ENCODE assay signal across 21 cellular contexts in the genomic region with DNA sequence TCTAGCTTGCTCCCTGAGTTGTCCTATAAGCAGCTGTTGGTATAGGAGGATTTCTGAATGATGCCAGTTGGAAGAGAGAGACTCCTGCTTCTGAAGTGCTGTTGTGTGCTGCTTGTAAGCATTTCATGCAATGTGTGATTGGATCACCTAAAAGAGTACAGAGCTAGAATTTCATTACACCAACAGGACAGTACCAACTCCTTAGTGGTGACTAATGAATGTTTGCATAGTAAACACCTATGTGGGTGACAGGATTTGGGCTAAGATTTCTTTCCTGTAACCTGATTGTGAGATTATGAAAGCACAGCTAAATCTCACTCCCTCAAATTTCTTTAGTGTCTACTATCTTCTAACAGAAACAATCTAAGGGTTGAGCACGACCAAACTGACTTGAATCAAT.
DNase-seq lines count a peak whose midpoint lies in the region; ATAC-seq and TF ChIP-seq lines count a peak whose summit lies in the region.
"Had no signal": no experiment of that assay in that cellular context is flagged by ENCODE, and none has a peak within 500 bp of the region (broad histone marks: within the 10 kb centered on the region; RNA-seq: fewer than 3 reads in every experiment).

No MANE protein-coding gene starts in this region.

- H3K4me3 ChIP-seq in epithelial cell of esophagus (ENCODE audit: low read length) (no peak overlapping the region), sigmoid colon (no peak overlapping the region)
- H3K4me3 ChIP-seq: GM12878, Peyer's patch had no signal

- no peaks in the 10 kb centered on the region for H3K27me3 Mint-ChIP-seq in CD4-positive, alpha-beta T cell
- H3K27me3 Mint-ChIP-seq: B cell had no signal

- no peaks in the 10 kb centered on the region for H3K4me1 ChIP-seq in sigmoid colon
- H3K4me1 ChIP-seq: Caco-2, Peyer's patch had no signal

- H3K9me3 ChIP-seq in CD4-positive, alpha-beta T cell (ENCODE audit: control insufficient read depth, low read length), result no peaks in the 10 kb centered on the region
- H3K9me3 ChIP-seq in sigmoid colon, result no peaks in the 10 kb centered on the region
- H3K9me3 ChIP-seq: Caco-2, Peyer's patch had no signal

- CTCF ChIA-PET in CD4-positive, alpha-beta T cell (lab: Charles Lee), result no interaction called here

- H3K4me3 Mint-ChIP-seq in CD4-positive, alpha-beta T cell, result no peak overlapping the region
- H3K4me3 Mint-ChIP-seq: B cell had no signal

- H3K36me3 ChIP-seq in sigmoid colon, result no peaks in the 10 kb centered on the region

- H3K4me1 Mint-ChIP-seq in CD4-positive, alpha-beta T cell (ENCODE audit: low read depth), result no peaks in the 10 kb centered on the region

- WGBS in sigmoid colon, 2 donors, result 58 to 68% methylated on average over 1 of the region's 1 CpG

- no peak for ATAC-seq in CD4-positive, alpha-beta T cell (ENCODE audit: poor library complexity)
- ATAC-seq: GM12878, HepG2, Right ventricle myocardium inferior had no signal

- no peaks in the 10 kb centered on the region for H3K36me3 Mint-ChIP-seq in CD4-positive, alpha-beta T cell (ENCODE audit: low read depth)

- no peak overlapping the region for H3K27ac ChIP-seq in CD4-positive, alpha-beta T cell (ENCODE audit: low read depth, low read length)
- no peak overlapping the region for H3K27ac ChIP-seq in sigmoid colon
- H3K27ac ChIP-seq: Peyer's patch had no signal

- POLR2A ChIA-PET in CD4-positive, alpha-beta T cell (lab: Charles Lee), result no interaction called here

- H3K9me3 Mint-ChIP-seq in CD4-positive, alpha-beta T cell, result no peaks in the 10 kb centered on the region

- no peak overlapping the region for H3K27ac Mint-ChIP-seq in CD4-positive, alpha-beta T cell
- H3K27ac Mint-ChIP-seq: B cell had no signal

- intact Hi-C loops in CD4-positive, alpha-beta T cell (cut with DNase I, micrococcal nuclease), result no loop called here
- intact Hi-C loops in sigmoid colon (cut with DNase I), result no loop called here

- no peak for TF ChIP-seq EP300 in sigmoid colon (IDR thresholded peaks at IDR 0.05)

- no peak for TF ChIP-seq POLR2A in sigmoid colon (IDR thresholded peaks at IDR 0.05)

- H3K27me3 ChIP-seq in CD4-positive, alpha-beta T cell (ENCODE audit: control insufficient read depth, insufficient read depth, low read length), result no peaks in the 10 kb centered on the region
- H3K27me3 ChIP-seq in sigmoid colon, result no peaks in the 10 kb centered on the region
- H3K27me3 ChIP-seq: Peyer's patch had no signal

- DNase-seq in NCI-H510A treated with DMSO at 0.1 percent for 48 hours (lab: John Stamatoyannopoulos, UW) (peak; percentile 39), NCI-H510A (lab: John Stamatoyannopoulos, UW) (no peak), NCI-H2196 treated with DMSO at 0.1 percent for 48 hours (lab: John Stamatoyannopoulos, UW; ENCODE audit: unreplicated experiment) (peak; percentile 60), epithelial cell of esophagus (ENCODE audit: low read depth) (peak; percentile 45), HuH-7 (ENCODE audit: low spot score) (no peak), T-helper 1 cell (no peak), sigmoid colon (no peak)
- DNase-seq in CD4-positive, alpha-beta T cell, result no peak
- DNase-seq: 8988T, Caco-2, EL, KG1, NCI-H1417 treated with DMSO at 0.1 percent for 48 hours, NCI-H187 treated with DMSO at 0.1 percent for 48 hours, NCI-H2171 treated with DMSO at 0.1 percent for 48 hours, NCI-H82, Peyer's patch had no signal

- TF ChIP-seq CTCF in epithelial cell of esophagus (IDR thresholded peaks at IDR 0.05; ENCODE audit: insufficient read depth, low read depth, low read length, missing control alignments) (no peak), sigmoid colon (IDR thresholded peaks at IDR 0.05) (no peak)
- no peak for TF ChIP-seq CTCF in CD4-positive, alpha-beta T cell (IDR thresholded peaks at IDR 0.05)

Comparison
In these comparisons a context has a peak if more than half of its experiments do, and no peak if none do; other contexts are left out.
1. DNase-seq: peak in NCI-H510A treated with DMSO at 0.1 percent for 48 hours (single experiment), NCI-H2196 treated with DMSO at 0.1 percent for 48 hours (single experiment) and epithelial cell of esophagus (single experiment); none in NCI-H510A (single experiment), HuH-7 (single experiment), T-helper 1 cell (0 of 5), CD4-positive, alpha-beta T cell (0 of 10) and sigmoid colon (single experiment).